Comparison of ENCODE assay signal across 19 cellular contexts in genomic region chr11:501683-502287, GRCh38. TPM values are rescaled to one million over a fixed set of nuclear protein-coding genes. Genes with fewer than 3 reads are reported as not detected.
DNase-seq lines count a peak whose midpoint lies in the region; ATAC-seq, FAIRE-seq and TF ChIP-seq lines count a peak whose summit lies in the region.
"Had no signal": no experiment of that assay in that cellular context is flagged by ENCODE, and none has a peak within 500 bp of the region (broad histone marks: within the 10 kb centered on the region; RNA-seq: fewer than 3 reads in every experiment).

No MANE protein-coding gene starts in this region.

- peaks cover 21% of the 10 kb centered on the region for H3K36me3 ChIP-seq in astrocyte (ENCODE audit: insufficient read depth, low read length)

- TF ChIP-seq CTCF in astrocyte (IDR thresholded peaks at IDR 0.05; ENCODE audit: insufficient read depth, low read depth, low read length): no peak

- peaks cover 15% of the 10 kb centered on the region for H3K4me1 Mint-ChIP-seq in activated naive CD4-positive, alpha-beta T cell treated with anti-CD3 and anti-CD28 coated beads, Interleukin-2, amount 50 U/mL, for 24 hours
- H3K4me1 Mint-ChIP-seq in activated naive CD4-positive, alpha-beta T cell treated with anti-CD3 and anti-CD28 coated beads for 36 hours (ENCODE audit: low read depth): peaks cover 22% of the 10 kb centered on the region
- H3K4me1 Mint-ChIP-seq in astrocyte (ENCODE audit: low read depth, unreplicated experiment): peaks cover 12% of the 10 kb centered on the region

- H3K27me3 Mint-ChIP-seq in activated naive CD4-positive, alpha-beta T cell treated with anti-CD3 and anti-CD28 coated beads, Interleukin-2, amount 50 U/mL, for 24 hours: no peaks in the 10 kb centered on the region
- no peaks in the 10 kb centered on the region for H3K27me3 Mint-ChIP-seq in activated naive CD4-positive, alpha-beta T cell treated with anti-CD3 and anti-CD28 coated beads for 36 hours (ENCODE audit: low read depth)
- no peaks in the 10 kb centered on the region for H3K27me3 Mint-ChIP-seq in astrocyte (ENCODE audit: low read depth, unreplicated experiment)

- H3K27ac ChIP-seq in astrocyte (ENCODE audit: low read depth, low read length): no peak overlapping the region
- H3K27ac ChIP-seq: brain microvascular endothelial cell had no signal

- H3K9ac ChIP-seq in astrocyte (ENCODE audit: low read length): no peak overlapping the region

- CTCF ChIA-PET in activated naive CD4-positive, alpha-beta T cell treated with anti-CD3 and anti-CD28 coated beads for 36 hours (lab: Charles Lee): interaction anchor here (0.9 kb wide), 1 partner anchor 17 kb away, joined by 3 read pairs; no protein-coding TSS in a partner anchor

- H4K20me1 ChIP-seq in astrocyte (ENCODE audit: insufficient read depth, low read length): peaks cover 38% of the 10 kb centered on the region

- ATAC-seq in sciatic nerve (no peak), GM21447 (IDR thresholded peaks at IDR 0.05; ENCODE audit: unreplicated experiment) (no peak)
- ATAC-seq: gastroesophageal sphincter had no signal

- peaks cover 10% of the 10 kb centered on the region for H3K36me3 Mint-ChIP-seq in activated naive CD4-positive, alpha-beta T cell treated with anti-CD3 and anti-CD28 coated beads, Interleukin-2, amount 50 U/mL, for 24 hours
- peaks cover 31% of the 10 kb centered on the region for H3K36me3 Mint-ChIP-seq in activated naive CD4-positive, alpha-beta T cell treated with anti-CD3 and anti-CD28 coated beads for 36 hours (ENCODE audit: low read depth)
- peaks cover 22% of the 10 kb centered on the region for H3K36me3 Mint-ChIP-seq in astrocyte (ENCODE audit: low read depth, unreplicated experiment)

- no peak overlapping the region for H3K4me3 ChIP-seq in astrocyte (ENCODE audit: insufficient read depth, low read depth, low read length)
- H3K4me3 ChIP-seq: gastroesophageal sphincter, smooth muscle cell, stomach had no signal

- H3K27ac Mint-ChIP-seq in activated naive CD4-positive, alpha-beta T cell treated with anti-CD3 and anti-CD28 coated beads, Interleukin-2, amount 50 U/mL, for 24 hours: peak overlapping the region; percentile 41
- H3K27ac Mint-ChIP-seq in activated naive CD4-positive, alpha-beta T cell treated with anti-CD3 and anti-CD28 coated beads for 36 hours: no peak overlapping the region
- no peak overlapping the region for H3K27ac Mint-ChIP-seq in astrocyte (ENCODE audit: unreplicated experiment)
- H3K27ac Mint-ChIP-seq: mesothelial cell of epicardium had no signal

- DNase-seq in activated naive CD4-positive, alpha-beta T cell treated with anti-CD3 and anti-CD28 coated beads for 36 hours: no peak
- no peak for DNase-seq in astrocyte (ENCODE audit: low read depth)
- peak; percentile 56 for DNase-seq in sciatic nerve (ENCODE audit: low spot score)
- DNase-seq in mucosa of gallbladder (ENCODE audit: low spot score): no peak
- DNase-seq: ACHN, activated gamma-delta T cell, brain microvascular endothelial cell, COR-L47, NCI-H1417 treated with DMSO at 0.1 percent for 48 hours, NCI-H345, stomach had no signal

- H3K4me2 ChIP-seq in astrocyte (ENCODE audit: low read length): no peak overlapping the region
- H3K4me2 ChIP-seq: smooth muscle cell had no signal

- intact Hi-C loops in activated naive CD4-positive, alpha-beta T cell treated with anti-CD3 and anti-CD28 coated beads for 36 hours (cut with micrococcal nuclease): no loop called here
- intact Hi-C loops in sciatic nerve (cut with DNase I): no loop called here

- H2AFZ ChIP-seq in astrocyte (ENCODE audit: low read depth, low read length): no peak overlapping the region

- H3K4me1 ChIP-seq in astrocyte (ENCODE audit: insufficient read depth, low read length): peaks cover 25% of the 10 kb centered on the region

- FAIRE-seq in astrocyte (lab: Jason Lieb, UNC): no peak
- FAIRE-seq: endometrium, G401.6, TTC549 had no signal

- no peaks in the 10 kb centered on the region for H3K27me3 ChIP-seq in astrocyte (ENCODE audit: insufficient read depth, low read length)
- H3K27me3 ChIP-seq: brain microvascular endothelial cell, gastroesophageal sphincter, stomach had no signal

- peaks cover 8% of the 10 kb centered on the region for H3K9me3 ChIP-seq in astrocyte (ENCODE audit: insufficient read depth, low read depth, low read length)
- H3K9me3 ChIP-seq: gastroesophageal sphincter, stomach had no signal

- H3K4me3 Mint-ChIP-seq in activated naive CD4-positive, alpha-beta T cell treated with anti-CD3 and anti-CD28 coated beads, Interleukin-2, amount 50 U/mL, for 24 hours: no peak overlapping the region
- no peak overlapping the region for H3K4me3 Mint-ChIP-seq in activated naive CD4-positive, alpha-beta T cell treated with anti-CD3 and anti-CD28 coated beads for 36 hours
- peak overlapping the region; percentile 67 for H3K4me3 Mint-ChIP-seq in astrocyte (ENCODE audit: unreplicated experiment)
- H3K4me3 Mint-ChIP-seq: mesothelial cell of epicardium had no signal

- H3K79me2 ChIP-seq in astrocyte (ENCODE audit: insufficient read depth, low read length): peaks cover 55% of the 10 kb centered on the region

- H3K9me3 Mint-ChIP-seq in activated naive CD4-positive, alpha-beta T cell treated with anti-CD3 and anti-CD28 coated beads, Interleukin-2, amount 50 U/mL, for 24 hours: no peaks in the 10 kb centered on the region
- no peaks in the 10 kb centered on the region for H3K9me3 Mint-ChIP-seq in activated naive CD4-positive, alpha-beta T cell treated with anti-CD3 and anti-CD28 coated beads for 36 hours
- peaks cover 3% of the 10 kb centered on the region for H3K9me3 Mint-ChIP-seq in astrocyte (ENCODE audit: unreplicated experiment)

RNA-seq across cellular contexts. Expression of gene RNH1, which starts 5.3 kb away (rescaled TPM):
- 100 to 1,000 TPM; 101 to 102 TPM for total RNA-seq in activated naive CD4-positive, alpha-beta T cell treated with anti-CD3 and anti-CD28 coated beads for 36 hours
- total RNA-seq in astrocyte: 117 and 130 TPM in 2 replicates
- total RNA-seq in sciatic nerve: 134 TPM
- 156 TPM for total RNA-seq in mucosa of gallbladder

RNA-seq across cellular contexts. Expression of gene HRAS, which starts 33.6 kb away (rescaled TPM):
- 10 to 100 TPM; 22.0 to 25.8 TPM for total RNA-seq in activated naive CD4-positive, alpha-beta T cell treated with anti-CD3 and anti-CD28 coated beads for 36 hours
- 78.5 and 84.2 TPM in 2 replicates for total RNA-seq in astrocyte
- 45.2 TPM for total RNA-seq in sciatic nerve
- total RNA-seq in mucosa of gallbladder: 51.1 TPM

RNA-seq across cellular contexts. Expression of gene LRRC56, which starts 35.5 kb away (rescaled TPM):
- total RNA-seq in activated naive CD4-positive, alpha-beta T cell treated with anti-CD3 and anti-CD28 coated beads for 36 hours: 1 to 10 TPM; 1.0 to 1.3 TPM
- total RNA-seq in astrocyte (0.82 and 1.8 TPM in 2 replicates), sciatic nerve (1.4 TPM), mucosa of gallbladder (9.4 TPM)

RNA-seq across cellular contexts. Expression of gene PTDSS2, which starts 51.7 kb away (rescaled TPM):
- total RNA-seq in activated naive CD4-positive, alpha-beta T cell treated with anti-CD3 and anti-CD28 coated beads for 36 hours: 10 to 100 TPM; 12.1 to 15.0 TPM
- 40.3 and 47.3 TPM in 2 replicates for total RNA-seq in astrocyte
- total RNA-seq in sciatic nerve: 33.1 TPM
- 36.6 TPM for total RNA-seq in mucosa of gallbladder

RNA-seq across cellular contexts. Expression of gene LMNTD2, which starts 58.8 kb away (rescaled TPM):
- 1 to 10 TPM; 4.5 to 5.2 TPM for total RNA-seq in activated naive CD4-positive, alpha-beta T cell treated with anti-CD3 and anti-CD28 coated beads for 36 hours
- 2.5 and 2.8 TPM in 2 replicates for total RNA-seq in astrocyte
- total RNA-seq in sciatic nerve: 1.3 TPM
- 7.5 TPM for total RNA-seq in mucosa of gallbladder
- total RNA-seq: smooth muscle cell had no signal
